In genomic region chr6:33790306-33790855, GRCh38 we compare ENCODE assay signal across 21 cellular contexts. TPM values are rescaled to one million over a fixed set of nuclear protein-coding genes. Genes with fewer than 3 reads are reported as not detected.
DNase-seq lines count a peak whose midpoint lies in the region; ATAC-seq and TF ChIP-seq lines count a peak whose summit lies in the region.
"Had no signal": no experiment of that assay in that cellular context is flagged by ENCODE, and none has a peak within 500 bp of the region (broad histone marks: within the 10 kb centered on the region; RNA-seq: fewer than 3 reads in every experiment).

No MANE protein-coding gene starts in this region.

- TF ChIP-seq CTCF in endothelial cell (IDR thresholded peaks at IDR 0.05; ENCODE audit: unreplicated experiment), result no peak
- no peak for TF ChIP-seq CTCF in neural crest cell (conservative IDR thresholded peaks at IDR 0.05)
- TF ChIP-seq CTCF in gastrocnemius medialis (IDR thresholded peaks at IDR 0.05 in 4 of 5, conservative IDR thresholded peaks at IDR 0.05 in 1 of 5), result no peak
- no peak for TF ChIP-seq CTCF in body of pancreas (IDR thresholded peaks at IDR 0.05)

- H3K27me3 Mint-ChIP-seq in activated CD4-positive, alpha-beta T cell treated with anti-CD3 and anti-CD28 coated beads, Interleukin-2, amount 10 ng/mL, durations not matched to agents 24 days and 14 days, result peaks cover 21% of the 10 kb centered on the region
- peaks cover 16% of the 10 kb centered on the region for H3K27me3 Mint-ChIP-seq in endothelial cell (ENCODE audit: unreplicated experiment)
- H3K27me3 Mint-ChIP-seq in neural crest cell (ENCODE audit: low read depth), result peaks cover 6% of the 10 kb centered on the region

- H3K4me3 Mint-ChIP-seq in activated CD4-positive, alpha-beta T cell treated with anti-CD3 and anti-CD28 coated beads, Interleukin-2, amount 10 ng/mL, durations not matched to agents 24 days and 14 days, result peak overlapping the region; percentile 38
- H3K4me3 Mint-ChIP-seq in endothelial cell (ENCODE audit: unreplicated experiment) (peak overlapping the region; percentile 57), neural crest cell (peak overlapping the region; percentile 83)
- H3K4me3 Mint-ChIP-seq: CD14-positive monocyte had no signal

- H3K27ac ChIP-seq in HUES48 (ENCODE audit: low read depth, low read length) (peak overlapping the region; percentile 76), gastrocnemius medialis (no peak overlapping the region), body of pancreas (no peak overlapping the region)
- H3K27ac ChIP-seq: SJSA1, thyroid gland had no signal

- in situ Hi-C loops in gastrocnemius medialis (cut with MboI; ENCODE audit: low sequenced_read_pairs in 4 of 4), result no loop called here

- WGBS in body of pancreas, 2 donors, result 71 to 72% methylated on average over 4 of the region's 4 CpGs

- peak overlapping the region; percentile 20 for H3K27ac Mint-ChIP-seq in activated CD4-positive, alpha-beta T cell treated with anti-CD3 and anti-CD28 coated beads, Interleukin-2, amount 10 ng/mL, durations not matched to agents 24 days and 14 days
- H3K27ac Mint-ChIP-seq in endothelial cell (ENCODE audit: unreplicated experiment), result peak overlapping the region; percentile 99
- H3K27ac Mint-ChIP-seq in neural crest cell (ENCODE audit: unreplicated experiment), result no peak overlapping the region
- H3K27ac Mint-ChIP-seq: activated naive CD4-positive, alpha-beta T cell treated with anti-CD3 and anti-CD28 coated beads for 36 hours had no signal

- ATAC-seq in gastrocnemius medialis (no peak), GM21423 (IDR thresholded peaks at IDR 0.05; ENCODE audit: unreplicated experiment) (no peak), body of pancreas (no peak)

- H3K4me1 ChIP-seq in HUES48 (ENCODE audit: control insufficient read depth, insufficient read depth, low read length) (peaks cover 67% of the 10 kb centered on the region), gastrocnemius medialis (peaks cover 26 to 30% of the 10 kb centered on the region in 2 donors), body of pancreas (peaks cover 32% of the 10 kb centered on the region)

- H3K9ac ChIP-seq in HUES48 (ENCODE audit: low read depth, low read length), result 0 out of 2 replicates have a peak overlapping the region, but pooled peaks have one; percentile 38

- peaks cover 11% of the 10 kb centered on the region for H3K36me3 Mint-ChIP-seq in activated CD4-positive, alpha-beta T cell treated with anti-CD3 and anti-CD28 coated beads, Interleukin-2, amount 10 ng/mL, durations not matched to agents 24 days and 14 days (ENCODE audit: low read depth)
- H3K36me3 Mint-ChIP-seq in endothelial cell (ENCODE audit: low read depth, unreplicated experiment) (peaks cover 4% of the 10 kb centered on the region), neural crest cell (ENCODE audit: low read depth) (no peaks in the 10 kb centered on the region)

- H3K36me3 ChIP-seq in HUES48 (ENCODE audit: control insufficient read depth, insufficient read depth, low read length), result no peaks in the 10 kb centered on the region
- peaks cover 0 to 1% of the 10 kb centered on the region in 2 donors for H3K36me3 ChIP-seq in gastrocnemius medialis
- H3K36me3 ChIP-seq in body of pancreas (replicated peaks in 1 of 2; ENCODE audit: insufficient read depth in 1 of 2, low read depth in 2 of 2), result no peaks in the 10 kb centered on the region

- DNase-seq in activated CD4-positive, alpha-beta T cell treated with anti-CD3 and anti-CD28 coated beads, Interleukin-2, amount 10 ng/mL, durations not matched to agents 24 days and 14 days, result no peak
- DNase-seq in activated CD4-positive, alpha-beta T cell treated with anti-CD3 and anti-CD28 coated beads for 1 hour, result no peak
- DNase-seq in endothelial cell (ENCODE audit: low spot score) (no peak), neural crest cell (ENCODE audit: low read depth, low spot score) (no peak), gastrocnemius medialis (no peak), body of pancreas (no peak)
- DNase-seq: activated naive CD4-positive, alpha-beta T cell treated with anti-CD3 and anti-CD28 coated beads for 36 hours; caudate nucleus; foreskin melanocyte; MG63; NCI-H1694 treated with DMSO at 0.1 percent for 48 hours; NCI-H510A treated with DMSO at 0.1 percent for 48 hours; occipital lobe; stimulated activated CD4-positive, alpha-beta T cell treated with anti-CD3 and anti-CD28 coated beads, Interleukin-4, amount 100 ng/mL, for 1 hour; stimulated activated CD8-positive, alpha-beta memory T cell treated with anti-CD3 and anti-CD28 coated beads, Interleukin-4, amount 100 ng/mL, for 48 hours; thyroid gland had no signal

- H3K9me3 ChIP-seq in HUES48 (ENCODE audit: control insufficient read depth, insufficient read depth, low read length) (no peaks in the 10 kb centered on the region), gastrocnemius medialis (no peaks in the 10 kb centered on the region), body of pancreas (no peaks in the 10 kb centered on the region)
- H3K9me3 ChIP-seq: MG63, SJSA1, thyroid gland had no signal

- H3K27me3 ChIP-seq in HUES48 (ENCODE audit: control insufficient read depth, insufficient read depth, low read length) (no peaks in the 10 kb centered on the region), gastrocnemius medialis (peaks cover 8 to 20% (median 19%) of the 10 kb centered on the region in 3 donors), body of pancreas (no peaks in the 10 kb centered on the region)
- H3K27me3 ChIP-seq: MG63, SJSA1, thyroid gland had no signal

- intact Hi-C loops in activated CD4-positive, alpha-beta T cell treated with anti-CD3 and anti-CD28 coated beads, Interleukin-2, amount 10 ng/mL, durations not matched to agents 24 days and 14 days (cut with micrococcal nuclease), result no loop called here
- intact Hi-C loops in gastrocnemius medialis (cut with DNase I; ENCODE audit: low total_unique reads) (no loop called here), body of pancreas (cut with DNase I) (no loop called here)

- peaks cover 9% of the 10 kb centered on the region for H3K9me3 Mint-ChIP-seq in activated CD4-positive, alpha-beta T cell treated with anti-CD3 and anti-CD28 coated beads, Interleukin-2, amount 10 ng/mL, durations not matched to agents 24 days and 14 days
- H3K9me3 Mint-ChIP-seq in endothelial cell (ENCODE audit: unreplicated experiment), result no peaks in the 10 kb centered on the region
- no peaks in the 10 kb centered on the region for H3K9me3 Mint-ChIP-seq in neural crest cell
- H3K9me3 Mint-ChIP-seq: activated naive CD4-positive, alpha-beta T cell treated with anti-CD3 and anti-CD28 coated beads for 36 hours had no signal

- TF ChIP-seq POLR2A in gastrocnemius medialis (IDR thresholded peaks at IDR 0.05) (no peak), body of pancreas (IDR thresholded peaks at IDR 0.05) (no peak)

- H3K4me1 Mint-ChIP-seq in activated CD4-positive, alpha-beta T cell treated with anti-CD3 and anti-CD28 coated beads, Interleukin-2, amount 10 ng/mL, durations not matched to agents 24 days and 14 days, result peaks cover 31% of the 10 kb centered on the region
- H3K4me1 Mint-ChIP-seq in endothelial cell (ENCODE audit: unreplicated experiment) (peaks cover 50% of the 10 kb centered on the region), neural crest cell (peaks cover 57% of the 10 kb centered on the region)

- H3K4me3 ChIP-seq in HUES48 (ENCODE audit: low read depth, low read length) (no peak overlapping the region), gastrocnemius medialis (no peak overlapping the region), body of pancreas (no peak overlapping the region)
- H3K4me3 ChIP-seq: MG63, SJSA1, thyroid gland had no signal

RNA-seq across cellular contexts. Expression of gene LEMD2, which starts 1.5 kb away (rescaled TPM):
- 64.3 and 66.4 TPM in 2 replicates for total RNA-seq in activated CD4-positive, alpha-beta T cell treated with anti-CD3 and anti-CD28 coated beads, Interleukin-2, amount 10 ng/mL, durations not matched to agents 24 days and 14 days
- total RNA-seq in endothelial cell (ENCODE audit: unreplicated experiment) (105 TPM), neural crest cell (63.6 and 71.1 TPM in 2 replicates), gastrocnemius medialis (10 to 100 TPM; 34.1 to 39.1 (median 38.1) TPM), body of pancreas (10 to 100 TPM; 32.7 to 48.8 TPM)

RNA-seq across cellular contexts. Expression of gene MLN, which starts 13.4 kb away (rescaled TPM):
- total RNA-seq in activated CD4-positive, alpha-beta T cell treated with anti-CD3 and anti-CD28 coated beads, Interleukin-2, amount 10 ng/mL, durations not matched to agents 24 days and 14 days, result not detected in 2 replicates
- total RNA-seq in endothelial cell (ENCODE audit: unreplicated experiment) (not detected), neural crest cell (not detected in 2 replicates), gastrocnemius medialis (not detected), body of pancreas (not detected)
- total RNA-seq: activated naive CD4-positive, alpha-beta T cell treated with anti-CD3 and anti-CD28 coated beads for 36 hours; lung microvascular endothelial cell; occipital lobe; SJSA1; thyroid gland had no signal

RNA-seq across cellular contexts. Expression of gene IP6K3, which starts 43.7 kb away (rescaled TPM):
- total RNA-seq in activated CD4-positive, alpha-beta T cell treated with anti-CD3 and anti-CD28 coated beads, Interleukin-2, amount 10 ng/mL, durations not matched to agents 24 days and 14 days, result not detected in 2 replicates
- not detected for total RNA-seq in endothelial cell (ENCODE audit: unreplicated experiment)
- total RNA-seq in neural crest cell, result 0.72 and 0.89 TPM in 2 replicates
- 100 to 1,000 TPM; 287 to 570 (median 348) TPM for total RNA-seq in gastrocnemius medialis
- not detected for total RNA-seq in body of pancreas
- total RNA-seq: activated naive CD4-positive, alpha-beta T cell treated with anti-CD3 and anti-CD28 coated beads for 36 hours; lung microvascular endothelial cell; occipital lobe had no signal

Comparison
In these comparisons a context has a peak if more than half of its experiments do, and no peak if none do; other contexts are left out.
1. RNA of gene IP6K3, which starts 43.7 kb away (total RNA-seq): 287 to 570 TPM in gastrocnemius medialis; 0.72 to 0.89 TPM in neural crest cell, not detected in endothelial cell (single experiment), not detected in activated CD4-positive, alpha-beta T cell treated with anti-CD3 and anti-CD28 coated beads, Interleukin-2, amount 10 ng/mL, durations not matched to agents 24 days and 14 days and not detected in body of pancreas; every median in the first group is over 100 times any median in the second.
2. Peak in every context shown above with its lines, with median percentiles within 50 percentile points of each other: H3K4me3 Mint-ChIP-seq.